In the genomic region with DNA sequence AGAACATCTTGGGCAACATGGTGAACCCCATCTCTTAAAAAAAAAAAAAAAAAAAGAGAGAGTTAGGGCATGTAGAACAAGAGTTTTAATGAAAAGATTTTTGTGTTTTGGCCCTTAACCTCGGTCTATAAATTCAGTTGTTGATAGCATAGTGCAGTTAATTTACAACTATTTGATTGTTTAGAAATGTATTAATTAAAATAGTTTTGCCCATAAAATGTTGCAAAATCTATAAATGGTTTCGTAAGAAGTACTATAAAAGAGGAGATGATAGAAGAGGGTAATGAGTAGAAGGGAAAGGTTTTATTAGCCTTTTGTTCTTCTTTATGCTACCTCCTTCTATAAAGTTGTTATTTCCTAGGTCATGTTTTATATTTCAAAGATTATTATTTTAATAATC, we compare ENCODE assay signal across 25 cellular contexts.
A peak's percentile ranks its signal among the peaks of the same experiment; 100 is the strongest.
DNase-seq lines count a peak whose midpoint lies in the region; ATAC-seq and TF ChIP-seq lines count a peak whose summit lies in the region.
"Had no signal": no experiment of that assay in that cellular context is flagged by ENCODE, and none has a peak within 500 bp of the region (broad histone marks: within the 10 kb centered on the region; RNA-seq: fewer than 3 reads in every experiment).

No MANE protein-coding gene starts in this region.

- H3K4me3 ChIP-seq in AG10803 (ENCODE audit: low read length) (no peak overlapping the region), body of pancreas (no peak overlapping the region), Karpas-422 (ENCODE audit: low read length) (no peak overlapping the region)
- H3K4me3 ChIP-seq: A549, HAP-1 had no signal

- intact Hi-C loops in body of pancreas (cut with DNase I): no loop called here

- H3K4me1 Mint-ChIP-seq in chondrocyte (ENCODE audit: low read depth): peaks cover 46% of the 10 kb centered on the region
- H3K4me1 Mint-ChIP-seq in osteocyte (ENCODE audit: unreplicated experiment): peaks cover 43% of the 10 kb centered on the region

- H3K9me2 ChIP-seq in Karpas-422 (replicated peaks; ENCODE audit: insufficient read depth, low read length): no peaks in the 10 kb centered on the region

- H3K4me3 Mint-ChIP-seq in chondrocyte (ENCODE audit: unreplicated experiment): no peak overlapping the region
- no peak overlapping the region for H3K4me3 Mint-ChIP-seq in osteocyte (ENCODE audit: unreplicated experiment)

- H3K4me1 ChIP-seq in body of pancreas (peaks cover 3% of the 10 kb centered on the region), Karpas-422 (ENCODE audit: low read length) (no peaks in the 10 kb centered on the region)
- H3K4me1 ChIP-seq: A549, HAP-1 had no signal

- TF ChIP-seq CTCF in AG10803 (conservative IDR thresholded peaks at IDR 0.05; ENCODE audit: low read length) (no peak), chondrocyte (IDR thresholded peaks at IDR 0.05) (no peak), osteocyte (IDR thresholded peaks at IDR 0.05) (no peak), body of pancreas (IDR thresholded peaks at IDR 0.05) (no peak)

- H3K4me2 ChIP-seq in Karpas-422 (ENCODE audit: low read depth, low read length, poor library complexity, severe bottlenecking): no peak overlapping the region
- H3K4me2 ChIP-seq: A549 had no signal

- peak; percentile 81 for DNase-seq in AG10803 (ENCODE audit: low read depth)
- DNase-seq in GM04504 (ENCODE audit: low read depth): peak; percentile 30
- DNase-seq in chondrocyte (ENCODE audit: low spot score): no peak
- no peak for DNase-seq in osteocyte (ENCODE audit: extremely low spot score, unreplicated experiment)
- DNase-seq in body of pancreas: no peak
- DNase-seq in Ammon's horn (ENCODE audit: low spot score): no peak
- DNase-seq in NCI-H510A treated with DMSO at 0.1 percent for 48 hours (lab: John Stamatoyannopoulos, UW): no peak
- no peak for DNase-seq in Karpas-422
- DNase-seq: BE2C, Calu3, DMS79 treated with DMSO at 0.1 percent for 48 hours, GOT3, HFFc6, KBM-7, MM.1S, NCI-H1048, NCI-H1417 treated with DMSO at 0.1 percent for 48 hours, NCI-H1694 treated with DMSO at 0.1 percent for 48 hours, NCI-H2081, NCI-H2227 treated with DMSO at 0.1 percent for 48 hours, NCI-H69, RPMI8226, SHP77 had no signal

- no peaks in the 10 kb centered on the region for H4K20me1 ChIP-seq in Karpas-422 (ENCODE audit: insufficient read depth, low read depth, low read length)

- H3K9me3 ChIP-seq in body of pancreas (no peaks in the 10 kb centered on the region), Karpas-422 (ENCODE audit: low read length) (peaks cover 6% of the 10 kb centered on the region; the same call in 1 of the 2 replicates)
- H3K9me3 ChIP-seq: BE2C, HAP-1 had no signal

- H3K27me3 Mint-ChIP-seq in chondrocyte (ENCODE audit: low read depth): no peaks in the 10 kb centered on the region
- no peaks in the 10 kb centered on the region for H3K27me3 Mint-ChIP-seq in osteocyte (ENCODE audit: unreplicated experiment)

- no peaks in the 10 kb centered on the region for H3K27me3 ChIP-seq in body of pancreas
- no peaks in the 10 kb centered on the region for H3K27me3 ChIP-seq in Karpas-422 (ENCODE audit: low read length)
- H3K27me3 ChIP-seq: BE2C had no signal

- H3K36me3 Mint-ChIP-seq in chondrocyte (ENCODE audit: low read depth) (peaks cover 3% of the 10 kb centered on the region), osteocyte (ENCODE audit: unreplicated experiment) (peaks cover 8% of the 10 kb centered on the region)

- 65 to 75% methylated on average over 2 of the region's 2 CpGs for WGBS in body of pancreas, 2 donors

- peaks cover 3% of the 10 kb centered on the region for H3K9me3 Mint-ChIP-seq in chondrocyte (ENCODE audit: low read depth)
- no peaks in the 10 kb centered on the region for H3K9me3 Mint-ChIP-seq in osteocyte (ENCODE audit: unreplicated experiment)

- H3K27ac ChIP-seq in body of pancreas (no peak overlapping the region), Karpas-422 (ENCODE audit: low read length) (no peak overlapping the region)
- H3K27ac ChIP-seq: A549 had no signal

- peaks cover 27% of the 10 kb centered on the region for H3K79me2 ChIP-seq in Karpas-422 (ENCODE audit: low read length)

- H2AFZ ChIP-seq in Karpas-422 (ENCODE audit: low read length): no peak overlapping the region

- ATAC-seq in body of pancreas: no peak
- ATAC-seq: A549 had no signal

- H3K36me3 ChIP-seq in body of pancreas (replicated peaks in 1 of 2; ENCODE audit: insufficient read depth in 1 of 2, low read depth in 2 of 2): no peaks in the 10 kb centered on the region
- H3K36me3 ChIP-seq in Karpas-422 (ENCODE audit: insufficient read depth, low read length): peaks cover 3% of the 10 kb centered on the region; the same call in 1 of the 2 replicates
- H3K36me3 ChIP-seq: BE2C, HAP-1 had no signal

- no peak overlapping the region for H3K9ac ChIP-seq in Karpas-422 (ENCODE audit: low read length)

- TF ChIP-seq POLR2A in body of pancreas (IDR thresholded peaks at IDR 0.05): no peak

- H3K27ac Mint-ChIP-seq in chondrocyte (ENCODE audit: unreplicated experiment): peak overlapping the region; percentile 49
- peak overlapping the region; percentile 72 for H3K27ac Mint-ChIP-seq in osteocyte (ENCODE audit: unreplicated experiment)

Comparison
In these comparisons a context has a peak if more than half of its experiments do, and no peak if none do; other contexts are left out.
1. DNase-seq: peak in AG10803 (single experiment) and GM04504 (single experiment); none in chondrocyte (single experiment), osteocyte (single experiment), body of pancreas (0 of 4), Ammon's horn (single experiment), NCI-H510A treated with DMSO at 0.1 percent for 48 hours (single experiment) and Karpas-422 (single experiment).